9 cellular contexts compared by ENCODE assay signal in genomic region chr7:151342811-151343210, GRCh38. TPM values are rescaled to one million over a fixed set of nuclear protein-coding genes. Genes with fewer than 3 reads are reported as not detected.
DNase-seq lines count a peak whose midpoint lies in the region; ATAC-seq, FAIRE-seq and TF ChIP-seq lines count a peak whose summit lies in the region.
"Had no signal": no experiment of that assay in that cellular context is flagged by ENCODE, and none has a peak within 500 bp of the region (broad histone marks: within the 10 kb centered on the region; RNA-seq: fewer than 3 reads in every experiment).

No MANE protein-coding gene starts in this region.

- TF ChIP-seq CTCF in AG04450 (IDR thresholded peaks at IDR 0.05; ENCODE audit: low read depth, low read length) (no peak), HL-60 (IDR thresholded peaks at IDR 0.05; ENCODE audit: insufficient read depth, low read length) (no peak), GM12878 (IDR thresholded peaks at IDR 0.05 in 2 of 3, conservative IDR thresholded peaks at IDR 0.05 in 1 of 3; ENCODE audit: control insufficient read depth in 2 of 3, extremely low read depth in 1 of 3, insufficient read depth in 1 of 3, low read depth in 3 of 3, low read length in 3 of 3) (no peak)

- 0 out of 2 replicates have a peak, but pooled peaks cover 2% of the 10 kb centered on the region for H3K9me3 ChIP-seq in AG04450 (ENCODE audit: control insufficient read depth, insufficient read depth, low read length)
- peaks cover 2% of the 10 kb centered on the region; the same call in 2 of the 3 replicates for H3K9me3 ChIP-seq in GM12878 (replicated peaks; ENCODE audit: control insufficient read depth, insufficient read depth, low read length)

- H3K4me2 ChIP-seq in GM12878 (ENCODE audit: control insufficient read depth, insufficient read depth), result peak overlapping the region; percentile 71

- no peak for TF ChIP-seq RAD21 in GM12878 (IDR thresholded peaks at IDR 0.05; ENCODE audit: insufficient read depth, low read depth, low read length)

- peaks cover 26% of the 10 kb centered on the region for H3K4me1 ChIP-seq in GM12878 (ENCODE audit: control insufficient read depth, insufficient read depth, low read length)

- no peak for TF ChIP-seq POLR2A in GM12878 (IDR thresholded peaks at IDR 0.05; ENCODE audit: low read depth, low read length)

- DNase-seq in AG04450 (ENCODE audit: low read depth, low spot score) (no peak), HL-60 (ENCODE audit: low read depth in 1 of 2, low spot score in 1 of 2) (no peak), GM12878 (ENCODE audit: low read depth, low spot score) (no peak), naive B cell (no peak), NCI-H82 (lab: John Stamatoyannopoulos, UW) (no peak), GDM1 (lab: John Stamatoyannopoulos, UW) (no peak)
- DNase-seq in activated effector memory CD4-positive, alpha-beta T cell treated with anti-CD3 and anti-CD28 coated beads, Interleukin-2, amount 50 U/mL, for 16 hours, result no peak
- no peak for DNase-seq in stimulated activated CD4-positive, alpha-beta T cell treated with anti-CD3 and anti-CD28 coated beads, Interleukin-4, amount 100 ng/mL, for 24 hours
- DNase-seq: NCI-H2081 treated with DMSO at 0.1 percent for 48 hours had no signal

- TF ChIP-seq EP300 in GM12878 (IDR thresholded peaks at IDR 0.05; ENCODE audit: borderline replicate concordance in 1 of 2, control insufficient read depth in 1 of 2, low read depth in 2 of 2, low read length in 2 of 2), result no peak

- intact Hi-C loops in GM12878 (cut with micrococcal nuclease; ENCODE audit: unreplicated experiment), result loop anchor here (1.0 to 5.0 kb wide), 3 partner anchors 7 to 174 kb away; partner anchors contain the start of genes ABCF2 and RHEB

- in situ Hi-C loops in GM12878 (cut with MboI), result no loop called here

- WGBS in GM12878 (ENCODE audit: insufficient coverage, insufficient replicate concordance, low lambda C conversion rate, missing lambda C conversion rate), result 46% methylated on average over 8 of the region's 8 CpGs

- SMC1A ChIA-PET in GM12878 (lab: Charles Lee; ENCODE audit: uncharacterized antibody, unreplicated experiment), result interaction anchor here (1.7 to 6.3 kb wide), 2 partner anchors 9 to 27 kb away, joined by 10 to 58 read pairs; no protein-coding TSS in a partner anchor

- POLR2A ChIA-PET in AG04450 (lab: Yijun Ruan, JAX) (no interaction called here), GM12878 (lab: Charles Lee) (interaction anchor here (3.2 kb wide), 1 partner anchor 9 kb away, joined by 18 read pairs; no protein-coding TSS in a partner anchor)

- peaks cover 29% of the 10 kb centered on the region for H3K79me2 ChIP-seq in GM12878 (ENCODE audit: control insufficient read depth, insufficient read depth, low read length)

- no TSS peak for BruUV-seq in GM12878 (replicated peaks; lab: Mats Ljungman, UMichigan)

- H3K27ac Mint-ChIP-seq in naive B cell, result peak overlapping the region; percentile 85 to 97 (median 93)

- H3K27ac ChIP-seq in AG04450 (ENCODE audit: low read depth, low read length), result no peak overlapping the region
- H3K27ac ChIP-seq in HL-60 (replicated peaks), result peak overlapping the region; percentile 54; the same call in 1 of the 2 replicates
- H3K27ac ChIP-seq in GM12878 (ENCODE audit: control insufficient read depth, insufficient read depth), result peak overlapping the region; percentile 77

- peaks cover 0 to 14% of the 10 kb centered on the region in 2 donors for H3K36me3 Mint-ChIP-seq in naive B cell

- CTCF ChIA-PET in AG04450 (lab: Charles Lee) (interaction anchor here (0.7 to 2.8 kb wide), 6 partner anchors 8 to 99 kb away, joined by 3 to 33 read pairs (median 6); no protein-coding TSS in a partner anchor), GM12878 (lab: Yijun Ruan, JAX) (interaction anchor here (1.8 to 7.5 kb wide), 3 partner anchors 9 to 290 kb away, joined by 6 to 73 read pairs (median 69); no protein-coding TSS in a partner anchor)

- no peak overlapping the region for H2AFZ ChIP-seq in GM12878 (ENCODE audit: control insufficient read depth, low read depth, low read length)

- peak overlapping the region; percentile 78 to 97 (median 86) for H3K4me3 Mint-ChIP-seq in naive B cell

- FAIRE-seq in GM12878 (lab: Jason Lieb, UNC), result no peak

- peaks cover 0 to 13% of the 10 kb centered on the region in 2 experiments; a peak in 2 of 4 replicates for H3K36me3 ChIP-seq in GM12878 (ENCODE audit: control insufficient read depth in 2 of 2, insufficient read depth in 2 of 2, low read length in 1 of 2)

- H3K9me3 Mint-ChIP-seq in naive B cell, result peaks cover 0 to 6% (median 3%) of the 10 kb centered on the region in 7 donors

- peak; percentile 9; the same call in 1 of the 3 replicates for ATAC-seq in GM12878
- no peak for ATAC-seq in naive B cell (ENCODE audit: low read depth in 2 of 2)

- peak overlapping the region; percentile 63; the same call in 1 of the 2 replicates for H3K9ac ChIP-seq in GM12878 (ENCODE audit: control insufficient read depth, insufficient read depth, low read length)

- no peaks in the 10 kb centered on the region for H3K27me3 Mint-ChIP-seq in naive B cell

- H3K27me3 ChIP-seq in AG04450 (ENCODE audit: control insufficient read depth, insufficient read depth, low read length) (peaks cover 7% of the 10 kb centered on the region), HL-60 (ENCODE audit: insufficient read depth, poor library complexity, severe bottlenecking) (no peaks in the 10 kb centered on the region), GM12878 (replicated peaks in 1 of 2; ENCODE audit: control insufficient read depth in 2 of 2, insufficient read depth in 2 of 2, low read length in 1 of 2) (no peaks in the 10 kb centered on the region)

- RAD21 ChIA-PET in GM12878 (lab: Charles Lee; ENCODE audit: unreplicated experiment), result interaction anchor here (0.8 to 3.3 kb wide), 3 partner anchors 9 to 291 kb away, joined by 4 to 23 read pairs (median 6); no protein-coding TSS in a partner anchor

- peaks cover 17 to 40% (median 29%) of the 10 kb centered on the region in 3 donors for H3K4me1 Mint-ChIP-seq in naive B cell

- peak overlapping the region; percentile 71 for H3K4me3 ChIP-seq in AG04450 (ENCODE audit: low read depth, low read length)
- H3K4me3 ChIP-seq in HL-60 (replicated peaks; ENCODE audit: insufficient read depth, low read length), result peak overlapping the region; percentile 86
- H3K4me3 ChIP-seq in GM12878, result peak overlapping the region; percentile 65

- H4K20me1 ChIP-seq in GM12878 (ENCODE audit: control insufficient read depth, insufficient read depth), result no peaks in the 10 kb centered on the region

TF ChIP-seq in GM12878, 131 proteins besides CTCF, POLR2A, EP300 and RAD21 (continues in another document):
- 0 out of 4 replicates have a peak, but pooled peaks of 1 of the 2 experiments have one; percentile 13 for TF ChIP-seq IKZF2 (IDR thresholded peaks at IDR 0.05)
- TF ChIP-seq NR2F1 (conservative IDR thresholded peaks at IDR 0.05), result 0 out of 2 replicates have a peak, but pooled peaks have one; percentile 31
- no peak for TF ChIP-seq ZZZ3 (IDR thresholded peaks at IDR 0.05; ENCODE audit: control insufficient read depth, insufficient read length, low read depth)
- TF ChIP-seq TCF7 (IDR thresholded peaks at IDR 0.05; ENCODE audit: borderline replicate concordance), result no peak
- TF ChIP-seq ZNF217 (IDR thresholded peaks at IDR 0.05), result 0 out of 2 replicates have a peak, but pooled peaks have one; percentile 10

RNA-seq across cellular contexts. Expression of gene NUB1, which starts 1.2 kb away (rescaled TPM):
- polyA plus RNA-seq in AG04450 (2011; rRNA removed), result 42.7 and 64.1 TPM in 2 replicates
- 23.9 and 30.9 TPM in 2 replicates for polyA minus RNA-seq in AG04450 (2011; rRNA and poly(A)+ RNA removed)
- total RNA-seq in GM12878 (2013; cell fraction: nucleolus; rRNA removed), result 88.2 and 88.7 TPM in 2 replicates
- total RNA-seq in GM12878 (2014; rRNA removed), result 42.3 and 49.5 TPM in 2 replicates
- total RNA-seq in GM12878 (2014; rRNA removed; fragmentation: Illumina TruSeq; extraction: Trizol), result 64.0 and 65.6 TPM in 2 replicates
- 37.1 and 37.5 TPM in 2 replicates for total RNA-seq in GM12878 (2021)
- 26.5 TPM for polyA plus RNA-seq in GM12878 (2011; ENCODE audit: low read depth)
- 58.0 and 106 TPM in 2 replicates for polyA plus RNA-seq in GM12878 (2011; rRNA removed)
- polyA plus RNA-seq in GM12878 (2011; cell fraction: cytosol; rRNA removed), result 36.1 and 36.7 TPM in 2 replicates
- 49.8 and 60.9 TPM in 2 replicates for polyA plus RNA-seq in GM12878 (2011; cell fraction: nucleus; rRNA removed)
- polyA plus RNA-seq in GM12878 (2012), result 36.2 and 57.3 TPM in 2 replicates
- polyA plus RNA-seq in GM12878 (2014; fragmentation: Illumina TruSeq; extraction: Trizol), result 102 and 177 TPM in 2 replicates
- polyA plus RNA-seq in GM12878 (2014; fragmentation: Nextera tagmentation; extraction: Ambion mirVana), result 10 to 100 TPM; 24.1 to 28.8 TPM
- 37.4 and 49.1 TPM in 2 replicates for polyA plus RNA-seq in GM12878 (2014; rRNA removed)
- 10 to 100 TPM; 48.9 to 54.4 TPM for polyA plus RNA-seq in GM12878 (2016; fragmentation: Nextera tagmentation; extraction: Ambion mirVana)
- 31.6 and 38.5 TPM in 2 replicates for polyA minus RNA-seq in GM12878 (2011; rRNA and poly(A)+ RNA removed)
- polyA minus RNA-seq in GM12878 (2011; cell fraction: cytosol; rRNA and poly(A)+ RNA removed), result 12.8 and 16.1 TPM in 2 replicates
- 16.8 and 26.8 TPM in 2 replicates for polyA minus RNA-seq in GM12878 (2011; cell fraction: nucleus; rRNA and poly(A)+ RNA removed)
- polyA plus RNA-seq in naive B cell (ENCODE audit: low read depth in 6 of 6), result 10 to 100 TPM; 36.5 to 89.7 (median 71.1) TPM
